ENCODE assay signal across 28 cellular contexts in genomic region chrY:7013051-7013450, GRCh38.
"Had no signal": no experiment of that assay in that cellular context is flagged by ENCODE, and none has a peak within 500 bp of the region (broad histone marks: within the 10 kb centered on the region; RNA-seq: fewer than 3 reads in every experiment).

No MANE protein-coding gene starts in this region.

- H3K27ac ChIP-seq: colonic mucosa, coronary artery, dorsolateral prefrontal cortex, epithelial cell of prostate, esophagus muscularis mucosa, esophagus squamous epithelium, foreskin keratinocyte, gastrocnemius medialis, gastroesophageal sphincter, heart left ventricle, heart right ventricle had no signal

- DNase-seq: colonic mucosa; cortex of kidney; dermis blood vessel endothelial cell; dorsolateral prefrontal cortex; effector CD4-positive, alpha-beta T cell; effector CD8-positive, alpha-beta T cell; effector memory CD4-positive, alpha-beta T cell; effector memory CD8-positive, alpha-beta T cell; endodermal cell; erythroblast; esophagus squamous epithelium; foreskin fibroblast; foreskin melanocyte; gastrocnemius medialis; glutamatergic neuron; head of caudate nucleus; heart left ventricle; heart right ventricle had no signal

- ATAC-seq: effector memory CD8-positive, alpha-beta T cell; esophagus mucosa; foreskin keratinocyte; gastrocnemius medialis; gastroesophageal sphincter; heart left ventricle; heart right ventricle had no signal

- H3K4me3 ChIP-seq: colonic mucosa, coronary artery, dorsolateral prefrontal cortex, esophagus muscularis mucosa, esophagus squamous epithelium, gastrocnemius medialis, gastroesophageal sphincter, heart left ventricle, heart right ventricle had no signal

- H3K4me1 ChIP-seq: colonic mucosa, esophagus muscularis mucosa, gastrocnemius medialis, gastroesophageal sphincter, heart left ventricle, heart right ventricle had no signal

- H3K36me3 ChIP-seq: colonic mucosa, esophagus muscularis mucosa, esophagus squamous epithelium, gastrocnemius medialis, gastroesophageal sphincter, heart left ventricle, heart right ventricle had no signal

- FAIRE-seq: colon, endometrium, endothelial cell of umbilical vein, frontal cortex had no signal

- H3K27me3 ChIP-seq: colonic mucosa, dorsolateral prefrontal cortex, esophagus muscularis mucosa, esophagus squamous epithelium, foreskin keratinocyte, gastrocnemius medialis, gastroesophageal sphincter, heart left ventricle, heart right ventricle had no signal
